In the genomic region with DNA sequence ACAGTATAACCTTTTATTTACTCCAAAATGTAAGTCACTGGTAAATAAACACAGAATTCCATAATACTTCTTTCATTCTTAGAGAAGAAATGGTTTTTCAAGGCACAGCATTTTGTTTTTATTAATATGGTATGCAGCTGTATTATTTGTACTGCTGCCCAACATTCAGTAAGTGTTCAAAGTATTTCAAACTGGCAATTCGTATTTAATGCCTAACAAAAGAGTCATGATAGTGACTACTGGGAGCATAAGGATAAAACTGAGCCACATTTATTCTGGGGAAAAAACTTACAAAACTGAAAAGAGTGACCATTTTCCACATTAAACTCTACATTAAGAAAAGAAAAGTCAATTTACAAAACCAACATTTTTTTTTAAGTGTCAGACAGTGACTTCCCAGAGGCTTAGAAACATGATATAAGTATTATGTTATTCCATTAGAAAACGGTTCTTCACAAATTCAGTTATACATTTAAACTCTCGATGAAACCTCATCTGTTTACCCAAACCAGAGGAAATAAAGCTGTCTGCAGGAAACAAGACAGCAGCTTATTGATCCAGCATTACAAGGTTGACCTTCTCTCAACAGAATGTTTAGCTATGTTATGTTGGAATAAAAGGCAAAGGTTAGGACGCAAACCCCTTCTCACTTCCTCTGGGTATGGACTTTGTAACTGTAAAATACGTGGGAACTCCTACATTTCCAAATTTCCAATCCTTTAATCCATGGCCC, we compare ENCODE assay signal across 1 cellular context.
TF ChIP-seq lines count a peak whose summit lies in the region.

No MANE protein-coding gene starts in this region.

TF ChIP-seq in HepG2, 621 proteins besides CTCF, POLR2A, EP300 and RAD21 (continued from another document and continues in another):
- TF ChIP-seq, protein P1, sequence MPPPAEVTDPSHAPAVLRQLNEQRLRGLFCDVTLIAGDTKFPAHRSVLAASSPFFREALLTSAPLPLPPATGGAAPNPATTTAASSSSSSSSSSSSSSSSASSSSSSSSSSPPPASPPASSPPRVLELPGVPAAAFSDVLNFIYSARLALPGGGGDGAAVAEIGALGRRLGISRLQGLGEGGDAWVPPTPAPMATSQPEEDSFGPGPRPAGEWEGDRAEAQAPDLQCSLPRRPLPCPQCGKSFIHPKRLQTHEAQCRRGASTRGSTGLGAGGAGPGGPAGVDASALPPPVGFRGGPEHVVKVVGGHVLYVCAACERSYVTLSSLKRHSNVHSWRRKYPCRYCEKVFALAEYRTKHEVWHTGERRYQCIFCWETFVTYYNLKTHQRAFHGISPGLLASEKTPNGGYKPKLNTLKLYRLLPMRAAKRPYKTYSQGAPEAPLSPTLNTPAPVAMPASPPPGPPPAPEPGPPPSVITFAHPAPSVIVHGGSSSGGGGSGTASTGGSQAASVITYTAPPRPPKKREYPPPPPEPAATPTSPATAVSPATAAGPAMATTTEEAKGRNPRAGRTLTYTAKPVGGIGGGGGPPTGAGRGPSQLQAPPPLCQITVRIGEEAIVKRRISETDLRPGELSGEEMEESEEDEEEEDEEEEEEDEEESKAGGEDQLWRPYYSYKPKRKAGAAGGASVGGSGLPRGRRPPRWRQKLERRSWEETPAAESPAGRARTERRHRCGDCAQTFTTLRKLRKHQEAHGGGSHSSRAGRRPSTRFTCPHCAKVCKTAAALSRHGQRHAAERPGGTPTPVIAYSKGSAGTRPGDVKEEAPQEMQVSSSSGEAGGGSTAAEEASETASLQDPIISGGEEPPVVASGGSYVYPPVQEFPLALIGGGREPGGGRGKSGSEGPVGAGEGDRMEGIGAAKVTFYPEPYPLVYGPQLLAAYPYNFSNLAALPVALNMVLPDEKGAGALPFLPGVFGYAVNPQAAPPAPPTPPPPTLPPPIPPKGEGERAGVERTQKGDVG (CRISPR knock-in tag; IDR thresholded peaks at IDR 0.05; ENCODE audit: borderline replicate concordance) = no peak
- TF ChIP-seq, protein P2, sequence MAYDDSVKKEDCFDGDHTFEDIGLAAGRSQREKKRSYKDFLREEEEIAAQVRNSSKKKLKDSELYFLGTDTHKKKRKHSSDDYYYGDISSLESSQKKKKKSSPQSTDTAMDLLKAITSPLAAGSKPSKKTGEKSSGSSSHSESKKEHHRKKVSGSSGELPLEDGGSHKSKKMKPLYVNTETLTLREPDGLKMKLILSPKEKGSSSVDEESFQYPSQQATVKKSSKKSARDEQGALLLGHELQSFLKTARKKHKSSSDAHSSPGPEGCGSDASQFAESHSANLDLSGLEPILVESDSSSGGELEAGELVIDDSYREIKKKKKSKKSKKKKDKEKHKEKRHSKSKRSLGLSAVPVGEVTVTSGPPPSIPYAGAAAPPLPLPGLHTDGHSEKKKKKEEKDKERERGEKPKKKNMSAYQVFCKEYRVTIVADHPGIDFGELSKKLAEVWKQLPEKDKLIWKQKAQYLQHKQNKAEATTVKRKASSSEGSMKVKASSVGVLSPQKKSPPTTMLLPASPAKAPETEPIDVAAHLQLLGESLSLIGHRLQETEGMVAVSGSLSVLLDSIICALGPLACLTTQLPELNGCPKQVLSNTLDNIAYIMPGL (CRISPR knock-in tag; IDR thresholded peaks at IDR 0.05; ENCODE audit: borderline replicate concordance in 1 of 2, low read depth in 1 of 2) = peak; percentile 39 to 63; a peak in 1 of 4 replicates
- TF ChIP-seq, protein P3, sequence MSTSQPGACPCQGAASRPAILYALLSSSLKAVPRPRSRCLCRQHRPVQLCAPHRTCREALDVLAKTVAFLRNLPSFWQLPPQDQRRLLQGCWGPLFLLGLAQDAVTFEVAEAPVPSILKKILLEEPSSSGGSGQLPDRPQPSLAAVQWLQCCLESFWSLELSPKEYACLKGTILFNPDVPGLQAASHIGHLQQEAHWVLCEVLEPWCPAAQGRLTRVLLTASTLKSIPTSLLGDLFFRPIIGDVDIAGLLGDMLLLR (CRISPR knock-in tag; IDR thresholded peaks at IDR 0.05) = no peak
- TF ChIP-seq, protein P4, sequence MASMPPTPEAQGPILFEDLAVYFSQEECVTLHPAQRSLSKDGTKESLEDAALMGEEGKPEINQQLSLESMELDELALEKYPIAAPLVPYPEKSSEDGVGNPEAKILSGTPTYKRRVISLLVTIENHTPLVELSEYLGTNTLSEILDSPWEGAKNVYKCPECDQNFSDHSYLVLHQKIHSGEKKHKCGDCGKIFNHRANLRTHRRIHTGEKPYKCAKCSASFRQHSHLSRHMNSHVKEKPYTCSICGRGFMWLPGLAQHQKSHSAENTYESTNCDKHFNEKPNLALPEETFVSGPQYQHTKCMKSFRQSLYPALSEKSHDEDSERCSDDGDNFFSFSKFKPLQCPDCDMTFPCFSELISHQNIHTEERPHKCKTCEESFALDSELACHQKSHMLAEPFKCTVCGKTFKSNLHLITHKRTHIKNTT (CRISPR knock-in tag; IDR thresholded peaks at IDR 0.05) = no peak
- TF ChIP-seq SKI (IDR thresholded peaks at IDR 0.05; ENCODE audit: partially characterized antibody) (peak; percentile 86), ZNF20 (CRISPR knock-in tag; IDR thresholded peaks at IDR 0.05) (no peak), ZNF543 (CRISPR knock-in tag; IDR thresholded peaks at IDR 0.05) (peak; percentile 50; the same call in 1 of the 2 replicates), ZFP36 (IDR thresholded peaks at IDR 0.05; ENCODE audit: borderline replicate concordance, low read depth, low read length, partially characterized antibody) (no peak), ZNF44 (CRISPR knock-in tag; IDR thresholded peaks at IDR 0.05) (no peak), POGZ (CRISPR knock-in tag; IDR thresholded peaks at IDR 0.05) (peak; percentile 98), SP1 (IDR thresholded peaks at IDR 0.05) (no peak), SP1 (CRISPR knock-in tag; IDR thresholded peaks at IDR 0.05) (no peak), FIP1L1 (IDR thresholded peaks at IDR 0.05; ENCODE audit: borderline replicate concordance, insufficient read depth, low read depth, low read length) (no peak), DPF2 (CRISPR knock-in tag; IDR thresholded peaks at IDR 0.05; ENCODE audit: borderline replicate concordance, low read depth) (peak; percentile 99), IRF2 (CRISPR knock-in tag; IDR thresholded peaks at IDR 0.05) (peak; percentile 99), MTF1 (CRISPR knock-in tag; IDR thresholded peaks at IDR 0.05) (no peak), FLYWCH1 (CRISPR knock-in tag; IDR thresholded peaks at IDR 0.05) (no peak), NFE2L2 (IDR thresholded peaks at IDR 0.05; ENCODE audit: low read length) (no peak), DNMT1 (CRISPR knock-in tag; IDR thresholded peaks at IDR 0.05) (no peak), ZFYVE20 (CRISPR knock-in tag; IDR thresholded peaks at IDR 0.05; ENCODE audit: borderline replicate concordance, low read depth) (no peak), ERF (CRISPR knock-in tag; IDR thresholded peaks at IDR 0.05) (peak; percentile 100), NCOA2 (CRISPR knock-in tag; IDR thresholded peaks at IDR 0.05) (peak; percentile 96), ZNF180 (CRISPR knock-in tag; IDR thresholded peaks at IDR 0.05; ENCODE audit: borderline replicate concordance, low read depth) (no peak)
- TF ChIP-seq, protein P5, sequence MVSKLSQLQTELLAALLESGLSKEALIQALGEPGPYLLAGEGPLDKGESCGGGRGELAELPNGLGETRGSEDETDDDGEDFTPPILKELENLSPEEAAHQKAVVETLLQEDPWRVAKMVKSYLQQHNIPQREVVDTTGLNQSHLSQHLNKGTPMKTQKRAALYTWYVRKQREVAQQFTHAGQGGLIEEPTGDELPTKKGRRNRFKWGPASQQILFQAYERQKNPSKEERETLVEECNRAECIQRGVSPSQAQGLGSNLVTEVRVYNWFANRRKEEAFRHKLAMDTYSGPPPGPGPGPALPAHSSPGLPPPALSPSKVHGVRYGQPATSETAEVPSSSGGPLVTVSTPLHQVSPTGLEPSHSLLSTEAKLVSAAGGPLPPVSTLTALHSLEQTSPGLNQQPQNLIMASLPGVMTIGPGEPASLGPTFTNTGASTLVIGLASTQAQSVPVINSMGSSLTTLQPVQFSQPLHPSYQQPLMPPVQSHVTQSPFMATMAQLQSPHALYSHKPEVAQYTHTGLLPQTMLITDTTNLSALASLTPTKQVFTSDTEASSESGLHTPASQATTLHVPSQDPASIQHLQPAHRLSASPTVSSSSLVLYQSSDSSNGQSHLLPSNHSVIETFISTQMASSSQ (IDR thresholded peaks at IDR 0.05; ENCODE audit: low read depth) = peak; percentile 59; the same call in 1 of the 2 replicates
- TF ChIP-seq, protein P5 (CRISPR knock-in tag; IDR thresholded peaks at IDR 0.05; ENCODE audit: borderline replicate concordance) = peak; percentile 84; the same call in 1 of the 2 replicates
- TF ChIP-seq, protein P6, sequence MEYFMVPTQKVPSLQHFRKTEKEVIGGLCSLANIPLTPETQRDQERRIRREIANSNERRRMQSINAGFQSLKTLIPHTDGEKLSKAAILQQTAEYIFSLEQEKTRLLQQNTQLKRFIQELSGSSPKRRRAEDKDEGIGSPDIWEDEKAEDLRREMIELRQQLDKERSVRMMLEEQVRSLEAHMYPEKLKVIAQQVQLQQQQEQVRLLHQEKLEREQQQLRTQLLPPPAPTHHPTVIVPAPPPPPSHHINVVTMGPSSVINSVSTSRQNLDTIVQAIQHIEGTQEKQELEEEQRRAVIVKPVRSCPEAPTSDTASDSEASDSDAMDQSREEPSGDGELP (IDR thresholded peaks at IDR 0.05; ENCODE audit: borderline replicate concordance, low read depth) = peak; percentile 69
- TF ChIP-seq, protein P7, sequence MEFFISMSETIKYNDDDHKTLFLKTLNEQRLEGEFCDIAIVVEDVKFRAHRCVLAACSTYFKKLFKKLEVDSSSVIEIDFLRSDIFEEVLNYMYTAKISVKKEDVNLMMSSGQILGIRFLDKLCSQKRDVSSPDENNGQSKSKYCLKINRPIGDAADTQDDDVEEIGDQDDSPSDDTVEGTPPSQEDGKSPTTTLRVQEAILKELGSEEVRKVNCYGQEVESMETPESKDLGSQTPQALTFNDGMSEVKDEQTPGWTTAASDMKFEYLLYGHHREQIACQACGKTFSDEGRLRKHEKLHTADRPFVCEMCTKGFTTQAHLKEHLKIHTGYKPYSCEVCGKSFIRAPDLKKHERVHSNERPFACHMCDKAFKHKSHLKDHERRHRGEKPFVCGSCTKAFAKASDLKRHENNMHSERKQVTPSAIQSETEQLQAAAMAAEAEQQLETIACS (CRISPR knock-in tag; IDR thresholded peaks at IDR 0.05) = no peak
- TF ChIP-seq, protein P8, sequence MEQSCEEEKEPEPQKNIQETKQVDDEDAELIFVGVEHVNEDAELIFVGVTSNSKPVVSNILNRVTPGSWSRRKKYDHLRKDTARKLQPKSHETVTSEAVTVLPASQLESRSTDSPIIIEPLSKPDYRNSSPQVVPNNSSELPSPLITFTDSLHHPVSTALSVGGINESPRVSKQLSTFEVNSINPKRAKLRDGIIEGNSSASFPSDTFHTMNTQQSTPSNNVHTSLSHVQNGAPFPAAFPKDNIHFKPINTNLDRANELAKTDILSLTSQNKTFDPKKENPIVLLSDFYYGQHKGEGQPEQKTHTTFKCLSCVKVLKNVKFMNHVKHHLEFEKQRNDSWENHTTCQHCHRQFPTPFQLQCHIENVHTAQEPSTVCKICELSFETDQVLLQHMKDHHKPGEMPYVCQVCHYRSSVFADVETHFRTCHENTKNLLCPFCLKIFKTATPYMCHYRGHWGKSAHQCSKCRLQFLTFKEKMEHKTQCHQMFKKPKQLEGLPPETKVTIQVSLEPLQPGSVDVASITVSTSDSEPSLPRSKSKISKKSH (CRISPR knock-in tag; IDR thresholded peaks at IDR 0.05; ENCODE audit: borderline replicate concordance) = no peak
- TF ChIP-seq, protein P9, sequence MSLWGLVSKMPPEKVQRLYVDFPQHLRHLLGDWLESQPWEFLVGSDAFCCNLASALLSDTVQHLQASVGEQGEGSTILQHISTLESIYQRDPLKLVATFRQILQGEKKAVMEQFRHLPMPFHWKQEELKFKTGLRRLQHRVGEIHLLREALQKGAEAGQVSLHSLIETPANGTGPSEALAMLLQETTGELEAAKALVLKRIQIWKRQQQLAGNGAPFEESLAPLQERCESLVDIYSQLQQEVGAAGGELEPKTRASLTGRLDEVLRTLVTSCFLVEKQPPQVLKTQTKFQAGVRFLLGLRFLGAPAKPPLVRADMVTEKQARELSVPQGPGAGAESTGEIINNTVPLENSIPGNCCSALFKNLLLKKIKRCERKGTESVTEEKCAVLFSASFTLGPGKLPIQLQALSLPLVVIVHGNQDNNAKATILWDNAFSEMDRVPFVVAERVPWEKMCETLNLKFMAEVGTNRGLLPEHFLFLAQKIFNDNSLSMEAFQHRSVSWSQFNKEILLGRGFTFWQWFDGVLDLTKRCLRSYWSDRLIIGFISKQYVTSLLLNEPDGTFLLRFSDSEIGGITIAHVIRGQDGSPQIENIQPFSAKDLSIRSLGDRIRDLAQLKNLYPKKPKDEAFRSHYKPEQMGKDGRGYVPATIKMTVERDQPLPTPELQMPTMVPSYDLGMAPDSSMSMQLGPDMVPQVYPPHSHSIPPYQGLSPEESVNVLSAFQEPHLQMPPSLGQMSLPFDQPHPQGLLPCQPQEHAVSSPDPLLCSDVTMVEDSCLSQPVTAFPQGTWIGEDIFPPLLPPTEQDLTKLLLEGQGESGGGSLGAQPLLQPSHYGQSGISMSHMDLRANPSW (CRISPR knock-in tag; IDR thresholded peaks at IDR 0.05; ENCODE audit: borderline replicate concordance) = peak; percentile 68; the same call in 1 of the 2 replicates
- TF ChIP-seq, protein P10, sequence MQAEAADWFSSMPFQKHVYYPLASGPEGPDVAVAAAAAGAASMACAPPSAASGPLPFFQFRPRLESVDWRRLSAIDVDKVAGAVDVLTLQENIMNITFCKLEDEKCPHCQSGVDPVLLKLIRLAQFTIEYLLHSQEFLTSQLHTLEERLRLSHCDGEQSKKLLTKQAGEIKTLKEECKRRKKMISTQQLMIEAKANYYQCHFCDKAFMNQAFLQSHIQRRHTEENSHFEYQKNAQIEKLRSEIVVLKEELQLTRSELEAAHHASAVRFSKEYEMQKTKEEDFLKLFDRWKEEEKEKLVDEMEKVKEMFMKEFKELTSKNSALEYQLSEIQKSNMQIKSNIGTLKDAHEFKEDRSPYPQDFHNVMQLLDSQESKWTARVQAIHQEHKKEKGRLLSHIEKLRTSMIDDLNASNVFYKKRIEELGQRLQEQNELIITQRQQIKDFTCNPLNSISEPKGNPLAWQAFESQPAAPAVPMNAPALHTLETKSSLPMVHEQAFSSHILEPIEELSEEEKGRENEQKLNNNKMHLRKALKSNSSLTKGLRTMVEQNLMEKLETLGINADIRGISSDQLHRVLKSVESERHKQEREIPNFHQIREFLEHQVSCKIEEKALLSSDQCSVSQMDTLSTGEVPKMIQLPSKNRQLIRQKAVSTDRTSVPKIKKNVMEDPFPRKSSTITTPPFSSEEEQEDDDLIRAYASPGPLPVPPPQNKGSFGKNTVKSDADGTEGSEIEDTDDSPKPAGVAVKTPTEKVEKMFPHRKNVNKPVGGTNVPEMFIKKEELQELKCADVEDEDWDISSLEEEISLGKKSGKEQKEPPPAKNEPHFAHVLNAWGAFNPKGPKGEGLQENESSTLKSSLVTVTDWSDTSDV (CRISPR knock-in tag; IDR thresholded peaks at IDR 0.05) = no peak
- TF ChIP-seq, protein P11, sequence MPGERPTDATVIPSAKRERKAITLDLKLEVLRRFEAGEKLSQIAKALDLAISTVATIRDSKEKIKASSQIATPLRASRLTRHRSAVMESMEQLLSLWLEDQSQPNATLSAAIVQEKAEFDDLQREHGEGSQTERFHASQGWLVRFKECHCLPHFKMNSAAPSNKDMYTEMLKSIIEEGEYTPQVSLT (CRISPR knock-in tag; IDR thresholded peaks at IDR 0.05; ENCODE audit: borderline replicate concordance, low read depth) = no peak
